ENCODE assay signal across 21 cellular contexts in genomic region chr4:3638080-3638715, GRCh38.
"Had no signal": no experiment of that assay in that cellular context is flagged by ENCODE, and none has a peak within 500 bp of the region (broad histone marks: within the 10 kb centered on the region; RNA-seq: fewer than 3 reads in every experiment).

No MANE protein-coding gene starts in this region.

- H3K9me3 ChIP-seq: psoas muscle, stomach had no signal

- H3K27ac ChIP-seq: gastroesophageal sphincter, parathyroid adenoma, psoas muscle, skin epidermis, stomach had no signal

- H3K79me2 ChIP-seq: parathyroid adenoma had no signal

- H3K4me1 ChIP-seq: gastroesophageal sphincter, parathyroid adenoma, psoas muscle, stomach had no signal

- DNase-seq: cortex of kidney; effector CD8-positive, alpha-beta T cell; foreskin fibroblast; glutamatergic neuron; immature natural killer cell; left cardiac atrium; left ventricle myocardium superior; mesenchymal stem cell; occipital lobe; retina; stimulated activated CD4-positive, alpha-beta T cell treated with anti-CD3 and anti-CD28 coated beads, Interleukin-12 subunit alpha, Interleukin-12 subunit beta, amount 100 ng/mL, for 4 hours; stimulated activated naive CD4-positive, alpha-beta T cell; stomach had no signal

- H3K4me1 Mint-ChIP-seq: immature natural killer cell had no signal

- H3K27me3 ChIP-seq: dorsolateral prefrontal cortex had no signal

- H2AFZ ChIP-seq: parathyroid adenoma had no signal

- H3K27ac Mint-ChIP-seq: immature natural killer cell; natural killer cell treated with Interleukin-12 subunit alpha and Interleukin-12 subunit beta and Interleukin-15 and Interleukin-18, amount 100 ng/mL, for 72 hours; type B pancreatic cell had no signal

- H3K4me3 ChIP-seq: dorsolateral prefrontal cortex, gastroesophageal sphincter, lung, psoas muscle, skin epidermis, stomach had no signal

- H3K4me3 Mint-ChIP-seq: immature natural killer cell; natural killer cell treated with Interleukin-12 subunit alpha and Interleukin-12 subunit beta and Interleukin-15 and Interleukin-18, amount 100 ng/mL, for 72 hours; type B pancreatic cell had no signal

- H3K36me3 ChIP-seq: gastroesophageal sphincter, stomach had no signal

- ATAC-seq: gastroesophageal sphincter; left cardiac atrium; left ventricle myocardium superior; natural killer cell treated with Interleukin-12 subunit alpha and Interleukin-12 subunit beta and Interleukin-15 and Interleukin-18, amount 100 ng/mL, for 72 hours; psoas muscle had no signal

- H3K36me3 Mint-ChIP-seq: immature natural killer cell; natural killer cell treated with Interleukin-12 subunit alpha and Interleukin-12 subunit beta and Interleukin-15 and Interleukin-18, amount 100 ng/mL, for 72 hours; type B pancreatic cell had no signal

- H3K9me3 Mint-ChIP-seq: immature natural killer cell; natural killer cell treated with Interleukin-12 subunit alpha and Interleukin-12 subunit beta and Interleukin-15 and Interleukin-18, amount 100 ng/mL, for 72 hours; type B pancreatic cell had no signal
